ENCODE assay signal across 8 cellular contexts in the genomic region with DNA sequence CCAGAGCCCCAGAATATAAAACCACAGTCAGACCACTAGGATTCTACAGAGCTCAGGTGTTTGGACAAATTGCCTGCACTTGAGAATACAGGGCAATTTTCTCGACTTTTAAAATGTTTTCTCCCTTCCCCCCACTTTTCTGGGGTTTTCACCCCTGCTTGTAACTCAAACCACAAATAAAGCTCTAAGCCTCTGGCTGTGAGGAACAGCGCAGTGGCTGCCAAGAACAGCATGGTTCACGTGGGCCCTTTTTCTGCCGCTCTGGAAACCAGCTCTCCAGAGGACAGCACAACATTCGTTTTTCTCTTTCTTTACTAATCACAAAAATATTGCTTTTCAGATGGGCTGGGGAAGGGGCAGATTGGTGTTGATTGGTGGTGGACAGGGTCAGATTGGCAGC.
DNase-seq lines count a peak whose midpoint lies in the region; ATAC-seq and TF ChIP-seq lines count a peak whose summit lies in the region.

No MANE protein-coding gene starts in this region.

- peak; percentile 9 for DNase-seq in activated CD4-positive, alpha-beta T cell treated with anti-CD3 and anti-CD28 coated beads for 48 hours
- DNase-seq in activated CD4-positive, alpha-beta T cell treated with anti-CD3 and anti-CD28 coated beads for 1 hour, result no peak
- DNase-seq in adipocyte (ENCODE audit: low read depth) (no peak), iris pigment epithelial cell (ENCODE audit: low read depth) (peak; percentile 91), iPS-NIHi7 (ENCODE audit: extremely low spot score) (no peak)

- peaks cover 87% of the 10 kb centered on the region for H3K4me1 ChIP-seq in adipocyte (ENCODE audit: control insufficient read depth, insufficient read depth, low read length)

- ATAC-seq in GM18505 (IDR thresholded peaks at IDR 0.05; ENCODE audit: unreplicated experiment), result no peak
- ATAC-seq in HG03159 (IDR thresholded peaks at IDR 0.05; ENCODE audit: unreplicated experiment), result no peak

- H3K9ac ChIP-seq in adipocyte (ENCODE audit: low read length), result peak overlapping the region; percentile 82

- H3K27me3 ChIP-seq in adipocyte (replicated peaks; ENCODE audit: control insufficient read depth, insufficient read depth, low read length), result no peaks in the 10 kb centered on the region

- H3K36me3 ChIP-seq in adipocyte (ENCODE audit: control insufficient read depth, insufficient read depth, low read length, severe bottlenecking), result no peaks in the 10 kb centered on the region

- TF ChIP-seq POLR2A in GM18505 (IDR thresholded peaks at IDR 0.05; ENCODE audit: borderline replicate concordance, extremely low read depth, insufficient read depth, insufficient read length), result no peak

- H3K9me3 ChIP-seq in adipocyte (ENCODE audit: control insufficient read depth, low read length), result no peaks in the 10 kb centered on the region

- peak overlapping the region; percentile 58 for H3K4me3 ChIP-seq in adipocyte (ENCODE audit: low read length)

- H3K27ac ChIP-seq in temporal lobe (ENCODE audit: low read depth, low read length), result peak overlapping the region; percentile 48

Comparison
In these comparisons a context has a peak if more than half of its experiments do, and no peak if none do; other contexts are left out.
1. DNase-seq: peak in activated CD4-positive, alpha-beta T cell treated with anti-CD3 and anti-CD28 coated beads for 48 hours (single experiment) and iris pigment epithelial cell (single experiment); none in activated CD4-positive, alpha-beta T cell treated with anti-CD3 and anti-CD28 coated beads for 1 hour (single experiment), adipocyte (single experiment) and iPS-NIHi7 (single experiment).